Comparison of ENCODE assay signal across 27 cellular contexts in genomic region chr22:26922804-26923203, GRCh38.
DNase-seq lines count a peak whose midpoint lies in the region; ATAC-seq, FAIRE-seq and TF ChIP-seq lines count a peak whose summit lies in the region.
"Had no signal": no experiment of that assay in that cellular context is flagged by ENCODE, and none has a peak within 500 bp of the region (broad histone marks: within the 10 kb centered on the region; RNA-seq: fewer than 3 reads in every experiment).

No MANE protein-coding gene starts in this region.

- CTCF ChIA-PET in Calu3 (lab: Charles Lee) (interaction anchor here (0.6 kb wide), 1 partner anchor 746 kb away, joined by 3 read pairs; no protein-coding TSS in a partner anchor), WTC11 (lab: Charles Lee) (interaction anchor here (1.0 kb wide), 1 partner anchor 166 kb away, joined by 3 read pairs; no protein-coding TSS in a partner anchor)

- intact Hi-C loops in Calu3 (cut with micrococcal nuclease; ENCODE audit: unreplicated experiment), result no loop called here

- no peaks in the 10 kb centered on the region; the same call in 1 of the 2 replicates for H3K27me3 ChIP-seq in H7 (ENCODE audit: control insufficient read depth, insufficient read depth, low read length)
- H3K27me3 ChIP-seq: BE2C, body of pancreas, colonic mucosa, stomach, upper lobe of left lung had no signal

- H3K27ac Mint-ChIP-seq in Calu3 (ENCODE audit: unreplicated experiment) (no peak overlapping the region), WTC11 (no peak overlapping the region; the same call in 1 of the 2 replicates)
- H3K27ac Mint-ChIP-seq: activated CD4-positive, alpha-beta memory T cell treated with anti-CD3 and anti-CD28 coated beads, Interleukin-2, amount 10 ng/mL, durations not matched to agents 7 days and 5 days; activated naive CD8-positive, alpha-beta T cell treated with anti-CD3 and anti-CD28 coated beads, Interleukin-2, amount 10 ng/mL, durations not matched to agents 7 days and 5 days; activated T-cell treated with anti-CD3 and anti-CD28 coated beads, Interleukin-2, amount 50 U/mL, for 72 hours; naive thymus-derived CD8-positive, alpha-beta T cell; T-cell had no signal

- no peaks in the 10 kb centered on the region for H3K36me3 ChIP-seq in H7 (replicated peaks; ENCODE audit: control insufficient read depth, insufficient read depth, low read length)
- H3K36me3 ChIP-seq: BE2C, colonic mucosa, HAP-1, stomach, upper lobe of left lung had no signal

- no peak overlapping the region for H3K4me3 Mint-ChIP-seq in Calu3 (ENCODE audit: low read depth, unreplicated experiment)
- H3K4me3 Mint-ChIP-seq in WTC11, result no peak overlapping the region
- H3K4me3 Mint-ChIP-seq: activated CD4-positive, alpha-beta memory T cell treated with anti-CD3 and anti-CD28 coated beads, Interleukin-2, amount 10 ng/mL, durations not matched to agents 7 days and 5 days; activated naive CD8-positive, alpha-beta T cell treated with anti-CD3 and anti-CD28 coated beads, Interleukin-2, amount 10 ng/mL, durations not matched to agents 7 days and 5 days; activated T-cell treated with anti-CD3 and anti-CD28 coated beads, Interleukin-2, amount 50 U/mL, for 72 hours; naive thymus-derived CD8-positive, alpha-beta T cell; T-cell had no signal

- no peaks in the 10 kb centered on the region for H3K4me1 Mint-ChIP-seq in Calu3 (ENCODE audit: low read depth, unreplicated experiment)
- H3K4me1 Mint-ChIP-seq in WTC11, result peaks cover 17% of the 10 kb centered on the region
- H3K4me1 Mint-ChIP-seq: activated CD4-positive, alpha-beta memory T cell treated with anti-CD3 and anti-CD28 coated beads, Interleukin-2, amount 10 ng/mL, durations not matched to agents 7 days and 5 days; naive thymus-derived CD8-positive, alpha-beta T cell; T-cell had no signal

- peaks cover 100% of the 10 kb centered on the region for H3K27me3 Mint-ChIP-seq in Calu3 (ENCODE audit: unreplicated experiment)
- no peaks in the 10 kb centered on the region; the same call in 1 of the 2 replicates for H3K27me3 Mint-ChIP-seq in WTC11 (ENCODE audit: low read depth)
- H3K27me3 Mint-ChIP-seq: activated CD4-positive, alpha-beta memory T cell treated with anti-CD3 and anti-CD28 coated beads, Interleukin-2, amount 10 ng/mL, durations not matched to agents 7 days and 5 days had no signal

- no TSS peak for BruUV-seq in Calu3 (replicated peaks; lab: Mats Ljungman, UMichigan)

- FAIRE-seq in frontal cortex (lab: Jason Lieb, UNC), result no peak
- FAIRE-seq: endometrium, G401.6 had no signal

- POLR2A ChIA-PET in WTC11 (lab: Charles Lee), result no interaction called here

- H3K4me3 ChIP-seq in H7 (ENCODE audit: insufficient read depth, low read depth, low read length), result no peak overlapping the region
- H3K4me3 ChIP-seq: body of pancreas, colonic mucosa, HAP-1, stomach, upper lobe of left lung had no signal

- DNase-seq in Calu3, result peak; percentile 32
- peak; percentile 77 for DNase-seq in H7
- peak; percentile 74 for DNase-seq in WTC11 (ENCODE audit: low spot score)
- DNase-seq in islet precursor cell, result peak; percentile 71
- no peak for DNase-seq in DMS153 (lab: John Stamatoyannopoulos, UW)
- no peak for DNase-seq in frontal cortex (ENCODE audit: low spot score in 2 of 2)
- DNase-seq in substantia nigra (lab: John Stamatoyannopoulos, UW), result no peak
- DNase-seq: activated CD4-positive, alpha-beta memory T cell treated with anti-CD3 and anti-CD28 coated beads, Interleukin-2, amount 10 ng/mL, durations not matched to agents 7 days and 5 days; activated naive CD8-positive, alpha-beta T cell treated with anti-CD3 and anti-CD28 coated beads, Interleukin-2, amount 10 ng/mL, durations not matched to agents 7 days and 5 days; activated T-cell treated with anti-CD3 and anti-CD28 coated beads, Interleukin-2, amount 50 U/mL, for 72 hours; BE2C; body of pancreas; colonic mucosa; KG1; kidney glomerular epithelial cell; mesenchymal stem cell; naive thymus-derived CD8-positive, alpha-beta T cell; NCI-H1048; NCI-H2029; NCI-H446 treated with DMSO at 0.1 percent for 48 hours; stimulated activated CD4-positive, alpha-beta T cell treated with anti-CD3 and anti-CD28 coated beads, Interleukin-1b, Interleukin-23, amount 100 ng/mL, for 48 hours; stomach; T-cell; upper lobe of left lung had no signal

- peak; percentile 91 for ATAC-seq in WTC11
- ATAC-seq: activated T-cell treated with anti-CD3 and anti-CD28 coated beads, Interleukin-2, amount 50 U/mL, for 72 hours; body of pancreas; naive thymus-derived CD8-positive, alpha-beta T cell; T-cell had no signal

- H3K36me3 Mint-ChIP-seq in Calu3 (ENCODE audit: insufficient read depth, unreplicated experiment) (no peaks in the 10 kb centered on the region), WTC11 (no peaks in the 10 kb centered on the region)
- H3K36me3 Mint-ChIP-seq: activated naive CD8-positive, alpha-beta T cell treated with anti-CD3 and anti-CD28 coated beads, Interleukin-2, amount 10 ng/mL, durations not matched to agents 7 days and 5 days had no signal

- TF ChIP-seq CTCF in Calu3 (IDR thresholded peaks at IDR 0.05; ENCODE audit: unreplicated experiment) (no peak), WTC11 (IDR thresholded peaks at IDR 0.05) (no peak)

- H3K9me3 Mint-ChIP-seq in Calu3 (ENCODE audit: low read depth, unreplicated experiment) (no peaks in the 10 kb centered on the region), WTC11 (peaks cover 6% of the 10 kb centered on the region)
- H3K9me3 Mint-ChIP-seq: activated CD4-positive, alpha-beta memory T cell treated with anti-CD3 and anti-CD28 coated beads, Interleukin-2, amount 10 ng/mL, durations not matched to agents 7 days and 5 days; activated naive CD8-positive, alpha-beta T cell treated with anti-CD3 and anti-CD28 coated beads, Interleukin-2, amount 10 ng/mL, durations not matched to agents 7 days and 5 days; activated T-cell treated with anti-CD3 and anti-CD28 coated beads, Interleukin-2, amount 50 U/mL, for 72 hours; T-cell had no signal

- no peak overlapping the region for H3K27ac ChIP-seq in substantia nigra (ENCODE audit: low read depth, low read length, poor library complexity, severe bottlenecking)
- H3K27ac ChIP-seq: body of pancreas, colonic mucosa, stomach, upper lobe of left lung had no signal

TF ChIP-seq in WTC11, 78 proteins besides CTCF, POLR2A, EP300 and RAD21 (continues in another document):
- TF ChIP-seq ZBTB43 (CRISPR knock-in tag; IDR thresholded peaks at IDR 0.05) (peak; percentile 39; the same call in 1 of the 2 replicates), E2F1 (CRISPR knock-in tag; IDR thresholded peaks at IDR 0.05) (peak; percentile 82), ARID4B (CRISPR knock-in tag; IDR thresholded peaks at IDR 0.05; ENCODE audit: borderline replicate concordance) (peak; percentile 80; the same call in 1 of the 2 replicates)

Comparison
In these comparisons a context has a peak if more than half of its experiments do, and no peak if none do; other contexts are left out.
1. DNase-seq: peak in Calu3 (single experiment), H7 (single experiment), WTC11 (single experiment) and islet precursor cell (single experiment); none in DMS153 (single experiment), frontal cortex (0 of 2) and substantia nigra (0 of 49).